ENCODE assay signal across 8 cellular contexts in genomic region chr6:33696538-33697518, GRCh38. TPM values are rescaled to one million over a fixed set of nuclear protein-coding genes. Genes with fewer than 3 reads are reported as not detected.
DNase-seq lines count a peak whose midpoint lies in the region; FAIRE-seq and TF ChIP-seq lines count a peak whose summit lies in the region.
"Had no signal": no experiment of that assay in that cellular context is flagged by ENCODE, and none has a peak within 500 bp of the region (broad histone marks: within the 10 kb centered on the region; RNA-seq: fewer than 3 reads in every experiment).

No MANE protein-coding gene starts in this region.

- TF ChIP-seq CTCF in astrocyte of the cerebellum (IDR thresholded peaks at IDR 0.05; ENCODE audit: low read depth, low read length, missing control alignments) (no peak), kidney (IDR thresholded peaks at IDR 0.05; ENCODE audit: borderline replicate concordance, extremely low read depth, insufficient read depth) (no peak)

- intact Hi-C loops in kidney (cut with DNase I) = loop anchor here (10.0 kb wide), 1 partner anchor 112 kb away; the partner anchor contains the start of gene BAK1

- no peak for FAIRE-seq in kidney (lab: Jason Lieb, UNC)

- H3K4me3 ChIP-seq in astrocyte of the cerebellum (ENCODE audit: low read depth, low read length) (no peak overlapping the region), kidney (ENCODE audit: low read length in 2 of 2) (no peak overlapping the region)

- peaks cover 7 to 12% of the 10 kb centered on the region in 2 donors for H3K36me3 ChIP-seq in kidney (ENCODE audit: control insufficient read depth in 1 of 2, insufficient read depth in 2 of 2, low read length in 2 of 2)

- H3K9me3 ChIP-seq in kidney (ENCODE audit: control insufficient read depth in 1 of 2, low read length in 2 of 2) = no peaks in the 10 kb centered on the region

- H3K27ac ChIP-seq in kidney (ENCODE audit: low read depth in 2 of 2, low read length in 2 of 2) = peak overlapping the region in 1 of 2 donors; percentile 1

- in situ Hi-C loops in astrocyte of the cerebellum (cut with HindIII; ENCODE audit: low sequenced_read_pairs) = no loop called here

- no peak overlapping the region for H3K9ac ChIP-seq in kidney (ENCODE audit: low read length in 2 of 2)

- peaks cover 6 to 13% of the 10 kb centered on the region in 2 donors for H3K4me1 ChIP-seq in kidney (ENCODE audit: control insufficient read depth in 1 of 2, insufficient read depth in 1 of 2, low read depth in 1 of 2, low read length in 2 of 2)

- DNase-seq in GM19238 (ENCODE audit: insufficient read length, low spot score) (peak; percentile 48), NCI-H2196 (lab: John Stamatoyannopoulos, UW; ENCODE audit: unreplicated experiment) (peak; percentile 91), astrocyte of the cerebellum (ENCODE audit: low read depth) (peak; percentile 79), kidney (peak; percentile 84), GM19240 (ENCODE audit: insufficient read length, low spot score) (no peak), SW480 (ENCODE audit: low spot score) (no peak), NCI-H187 treated with DMSO at 0.1 percent for 48 hours (lab: John Stamatoyannopoulos, UW) (no peak)

RNA-seq across cellular contexts. Expression of gene UQCC2, which starts 14.7 kb away (rescaled TPM):
- 39.6 TPM for total RNA-seq in kidney
- 189 TPM for polyA plus RNA-seq in kidney (ENCODE audit: insufficient read depth, low read depth, low replicate concordance)

RNA-seq across cellular contexts. Expression of gene IP6K3, which starts 49.9 kb away (rescaled TPM):
- 0.47 TPM for total RNA-seq in kidney
- 4.0 TPM for polyA plus RNA-seq in kidney (ENCODE audit: insufficient read depth, low read depth, low replicate concordance)
- total RNA-seq: T-helper 1 cell treated with Interleukin-12 subunit alpha and Interleukin-12 subunit beta and Interleukin-4 antibody, amounts not matched to agents 30 ng/mL and 1 ng/mL, for 36 hours had no signal

Comparison
In these comparisons a context has a peak if more than half of its experiments do, and no peak if none do; other contexts are left out.
1. DNase-seq: peak in GM19238 (single experiment), NCI-H2196 (single experiment), astrocyte of the cerebellum (single experiment) and kidney (single experiment); none in GM19240 (single experiment), SW480 (single experiment) and NCI-H187 treated with DMSO at 0.1 percent for 48 hours (single experiment).